Comparison of ENCODE assay signal across 8 cellular contexts in genomic region chr13:34156841-34157365, GRCh38.
DNase-seq lines count a peak whose midpoint lies in the region; ATAC-seq and TF ChIP-seq lines count a peak whose summit lies in the region.

No MANE protein-coding gene starts in this region.

- no peak overlapping the region for H3K27ac ChIP-seq in left ventricle myocardium inferior (replicated peaks)

- intact Hi-C loops in left ventricle myocardium inferior (cut with micrococcal nuclease) = no loop called here

- H3K4me1 ChIP-seq in left ventricle myocardium inferior = peaks cover 26% of the 10 kb centered on the region

- DNase-seq in DMS 273 (lab: John Stamatoyannopoulos, UW; ENCODE audit: unreplicated experiment) (peak; percentile 88), NCI-H774 (lab: John Stamatoyannopoulos, UW) (peak; percentile 61), left ventricle myocardium inferior (peak; percentile 22), skeletal muscle cell (ENCODE audit: low read depth) (peak; percentile 79), pons (ENCODE audit: low spot score) (no peak)
- DNase-seq in activated naive CD4-positive, alpha-beta T cell treated with anti-CD3 and anti-CD28 coated beads, Interleukin-2, amount 50 U/mL, for 16 hours = peak; percentile 13

- H3K36me3 ChIP-seq in left ventricle myocardium inferior = no peaks in the 10 kb centered on the region

- no peaks in the 10 kb centered on the region for H3K27me3 ChIP-seq in left ventricle myocardium inferior (ENCODE audit: low read depth)

- no peaks in the 10 kb centered on the region for H3K9me3 ChIP-seq in left ventricle myocardium inferior (replicated peaks)

- no peak for TF ChIP-seq CTCF in left ventricle myocardium inferior (IDR thresholded peaks at IDR 0.05; ENCODE audit: borderline replicate concordance)

- peak; percentile 99 for ATAC-seq in GM19397 (IDR thresholded peaks at IDR 0.05; ENCODE audit: unreplicated experiment)
- peak; percentile 100 for ATAC-seq in HG03378 (IDR thresholded peaks at IDR 0.05; ENCODE audit: unreplicated experiment)

- H3K4me3 ChIP-seq in left ventricle myocardium inferior (no peak overlapping the region), skeletal muscle cell (ENCODE audit: low read depth, low read length) (no peak overlapping the region)
